ENCODE assay signal across 23 cellular contexts in genomic region chr5:168226012-168226411, GRCh38.
"Had no signal": no experiment of that assay in that cellular context is flagged by ENCODE, and none has a peak within 500 bp of the region (broad histone marks: within the 10 kb centered on the region; RNA-seq: fewer than 3 reads in every experiment).

No MANE protein-coding gene starts in this region.

- H3K27ac ChIP-seq: dorsolateral prefrontal cortex, lower lobe of right lung, prostate gland, right atrium auricular region, sigmoid colon, suprapubic skin, transverse colon, vagina had no signal

- H3K9me3 Mint-ChIP-seq: immature natural killer cell; naive thymus-derived CD8-positive, alpha-beta T cell; stimulated activated effector memory CD8-positive, alpha-beta T cell treated with anti-CD3 and anti-CD28 coated beads, Interleukin-12 subunit alpha, Interleukin-12 subunit beta, amount 100 ng/mL, for 72 hours had no signal

- ATAC-seq: left colon; left ventricle myocardium superior; lower lobe of right lung; naive thymus-derived CD8-positive, alpha-beta T cell; stimulated activated effector memory CD8-positive, alpha-beta T cell treated with anti-CD3 and anti-CD28 coated beads, Interleukin-12 subunit alpha, Interleukin-12 subunit beta, amount 100 ng/mL, for 72 hours had no signal

- H3K4me1 Mint-ChIP-seq: stimulated activated effector memory CD8-positive, alpha-beta T cell treated with anti-CD3 and anti-CD28 coated beads, Interleukin-12 subunit alpha, Interleukin-12 subunit beta, amount 100 ng/mL, for 72 hours had no signal

- H3K27ac Mint-ChIP-seq: stimulated activated effector memory CD8-positive, alpha-beta T cell treated with anti-CD3 and anti-CD28 coated beads, Interleukin-12 subunit alpha, Interleukin-12 subunit beta, amount 100 ng/mL, for 72 hours had no signal

- H3K36me3 Mint-ChIP-seq: naive thymus-derived CD8-positive, alpha-beta T cell; stimulated activated effector memory CD8-positive, alpha-beta T cell treated with anti-CD3 and anti-CD28 coated beads, Interleukin-12 subunit alpha, Interleukin-12 subunit beta, amount 100 ng/mL, for 72 hours had no signal

- H3K27me3 ChIP-seq: dorsolateral prefrontal cortex, right atrium auricular region, sigmoid colon, vagina had no signal

- H3K4me3 Mint-ChIP-seq: naive thymus-derived CD8-positive, alpha-beta T cell; stimulated activated effector memory CD8-positive, alpha-beta T cell treated with anti-CD3 and anti-CD28 coated beads, Interleukin-12 subunit alpha, Interleukin-12 subunit beta, amount 100 ng/mL, for 72 hours had no signal

- H3K4me3 ChIP-seq: dorsolateral prefrontal cortex, lower lobe of right lung, prostate gland, right atrium auricular region, sigmoid colon, suprapubic skin, transverse colon, vagina had no signal

- H3K36me3 ChIP-seq: lower lobe of right lung, prostate gland, right atrium auricular region, sigmoid colon, suprapubic skin, transverse colon, vagina had no signal

- H3K4me1 ChIP-seq: prostate gland, right atrium auricular region, sigmoid colon, suprapubic skin, transverse colon had no signal

- H3K9me3 ChIP-seq: lower lobe of right lung, prostate gland, right atrium auricular region, sigmoid colon, suprapubic skin, transverse colon, vagina had no signal

- DNase-seq: dorsolateral prefrontal cortex; effector CD4-positive, alpha-beta T cell; hypothalamus; immature natural killer cell; islet precursor cell; kidney glomerular epithelial cell; left colon; left ventricle myocardium superior; lower lobe of right lung; naive thymus-derived CD8-positive, alpha-beta T cell; nucleus accumbens; sigmoid colon; stimulated activated CD4-positive, alpha-beta T cell treated with anti-CD3 and anti-CD28 coated beads, Interleukin-2, amount 100 ng/mL, for 24 hours; stimulated activated CD4-positive, alpha-beta T cell treated with anti-CD3 and anti-CD28 coated beads, Interleukin-4, amount 100 ng/mL, for 24 hours; stimulated activated naive CD4-positive, alpha-beta T cell treated with Interleukin-2 at 50 U/mL for 16 hours; transverse colon had no signal

- FAIRE-seq: colon, frontal cortex had no signal
